8 cellular contexts compared by ENCODE assay signal in the genomic region with DNA sequence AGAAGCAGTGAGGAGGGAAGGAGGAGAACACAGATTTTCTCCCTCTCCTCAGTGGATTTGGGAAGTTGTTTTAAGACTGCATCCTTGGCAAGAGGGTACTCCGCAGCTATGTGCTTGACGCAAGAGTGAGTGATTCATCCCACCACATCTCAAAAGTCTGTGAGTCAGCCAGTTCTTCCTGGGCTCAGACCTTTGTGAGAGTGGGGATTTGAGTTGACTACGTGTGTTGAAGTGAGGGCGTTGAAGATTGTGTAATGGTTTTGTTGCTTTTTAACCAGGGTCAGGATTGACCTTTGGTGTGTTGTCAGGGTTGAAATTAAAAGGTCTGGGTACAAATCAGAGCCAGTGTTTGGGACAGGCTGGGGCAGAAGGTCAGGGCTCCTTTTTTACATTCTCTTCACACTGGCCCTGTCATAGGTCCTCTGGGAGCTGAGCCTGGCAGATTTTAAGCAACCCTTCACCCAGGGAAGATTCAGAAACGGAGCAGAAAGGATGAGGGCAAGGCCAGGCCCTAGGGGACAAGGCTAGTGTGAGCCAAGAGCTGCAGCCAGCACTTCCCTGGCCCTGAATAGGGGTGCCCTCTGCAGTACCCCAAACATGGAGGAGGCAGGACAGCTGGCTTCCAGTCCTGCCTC. TPM values are rescaled to one million over a fixed set of nuclear protein-coding genes. Genes with fewer than 3 reads are reported as not detected.
A peak's percentile ranks its signal among the peaks of the same experiment; 100 is the strongest.
DNase-seq lines count a peak whose midpoint lies in the region; FAIRE-seq and TF ChIP-seq lines count a peak whose summit lies in the region.

No MANE protein-coding gene starts in this region.

- H3K9ac ChIP-seq in GM23248: peak overlapping the region; percentile 75

- in situ Hi-C loops in GM23248 (cut with MboI): loop anchor here (10.0 kb wide), 1 partner anchor 276 kb away; no protein-coding TSS in a partner anchor

- H3K79me2 ChIP-seq in GM23248 (ENCODE audit: insufficient read depth): no peaks in the 10 kb centered on the region

- H3K9me3 ChIP-seq in GM23248 (ENCODE audit: low read depth): no peaks in the 10 kb centered on the region

- H3K9me2 ChIP-seq in GM23248 (ENCODE audit: insufficient read depth): no peaks in the 10 kb centered on the region

- H3K4me1 ChIP-seq in GM23248 (ENCODE audit: insufficient read depth): peaks cover 53% of the 10 kb centered on the region

- H3K27me3 Mint-ChIP-seq in osteocyte (ENCODE audit: unreplicated experiment): no peaks in the 10 kb centered on the region

- 0% methylated on average over 5 of the region's 5 CpGs for WGBS in GM23248 (ENCODE audit: low coverage in 1 of 2, low lambda C conversion rate in 2 of 2, missing lambda C conversion rate in 2 of 2), 2 experiments

- no peaks in the 10 kb centered on the region for H3K36me3 Mint-ChIP-seq in osteocyte (ENCODE audit: unreplicated experiment)

- no peaks in the 10 kb centered on the region for H3K9me3 Mint-ChIP-seq in osteocyte (ENCODE audit: unreplicated experiment)

- peak overlapping the region; percentile 23 for H3K4me3 Mint-ChIP-seq in osteocyte (ENCODE audit: unreplicated experiment)

- peak overlapping the region; percentile 18; the same call in 1 of the 2 replicates for H2AFZ ChIP-seq in GM23248

- DNase-seq in GM23248: peak; percentile 100
- peak; percentile 97 for DNase-seq in RCC 7860 (ENCODE audit: low spot score)
- peak; percentile 99 for DNase-seq in epithelial cell of proximal tubule (ENCODE audit: low read depth)
- no peak for DNase-seq in osteocyte (ENCODE audit: extremely low spot score, unreplicated experiment)
- DNase-seq in DMS 273 (lab: John Stamatoyannopoulos, UW; ENCODE audit: unreplicated experiment): no peak
- no peak for DNase-seq in NCI-H1092 (lab: John Stamatoyannopoulos, UW)
- no peak for DNase-seq in D341Med (ENCODE audit: low spot score)
- no peak for DNase-seq in NCI-H2107 treated with DMSO at 0.1 percent for 48 hours (lab: John Stamatoyannopoulos, UW; ENCODE audit: unreplicated experiment)

- peaks cover 49% of the 10 kb centered on the region for H3F3A ChIP-seq in GM23248 (ENCODE audit: insufficient read depth)

- peaks cover 51% of the 10 kb centered on the region for H3K4me1 Mint-ChIP-seq in osteocyte (ENCODE audit: unreplicated experiment)

- no peaks in the 10 kb centered on the region for H4K20me1 ChIP-seq in GM23248 (ENCODE audit: insufficient read depth)

- peak overlapping the region; percentile 96 for H3K27ac Mint-ChIP-seq in osteocyte (ENCODE audit: unreplicated experiment)

- H3K4me2 ChIP-seq in GM23248 (ENCODE audit: unreplicated experiment): peak overlapping the region; percentile 75

- no peaks in the 10 kb centered on the region for H3K27me3 ChIP-seq in GM23248 (replicated peaks; ENCODE audit: insufficient read depth)

- peak; percentile 97 for FAIRE-seq in RCC 7860 (lab: Jason Lieb, UNC)

- H3K36me3 ChIP-seq in GM23248 (ENCODE audit: low read depth): no peaks in the 10 kb centered on the region

- H3K27ac ChIP-seq in GM23248: peak overlapping the region; percentile 96

- TF ChIP-seq CTCF in epithelial cell of proximal tubule (conservative IDR thresholded peaks at IDR 0.05; ENCODE audit: low read depth, low read length) (no peak), osteocyte (IDR thresholded peaks at IDR 0.05) (no peak)

- peak overlapping the region; percentile 24; the same call in 1 of the 2 replicates for H3K4me3 ChIP-seq in GM23248
- H3K4me3 ChIP-seq in epithelial cell of proximal tubule (ENCODE audit: low read depth, low read length): no peak overlapping the region

RNA-seq across cellular contexts. Expression of a gene that starts 4.2 kb away (rescaled TPM):
- not detected in 2 replicates for total RNA-seq in GM23248 (2014; rRNA removed; shearing (Covaris generic))
- not detected in 2 replicates for polyA plus RNA-seq in GM23248 (2016; fragmentation: Nextera tagmentation; extraction: Ambion mirVana)
- total RNA-seq in epithelial cell of proximal tubule: not detected in 2 replicates
- not detected in 2 replicates for total RNA-seq in osteocyte

RNA-seq across cellular contexts. Expression of a gene that starts 12.7 kb away (rescaled TPM):
- total RNA-seq in GM23248 (2014; rRNA removed; shearing (Covaris generic)): 16.4 and 23.1 TPM in 2 replicates
- 16.6 and 17.7 TPM in 2 replicates for polyA plus RNA-seq in GM23248 (2016; fragmentation: Nextera tagmentation; extraction: Ambion mirVana)
- 4.7 and 10.6 TPM in 2 replicates for total RNA-seq in epithelial cell of proximal tubule
- total RNA-seq in osteocyte: 41.7 and 49.1 TPM in 2 replicates

RNA-seq across cellular contexts. Expression of a gene that starts 52.0 kb away (rescaled TPM):
- total RNA-seq in GM23248 (2014; rRNA removed; shearing (Covaris generic)): 2.8 and 3.3 TPM in 2 replicates
- polyA plus RNA-seq in GM23248 (2016; fragmentation: Nextera tagmentation; extraction: Ambion mirVana): 0.75 and 1.9 TPM in 2 replicates
- total RNA-seq in epithelial cell of proximal tubule: 0.43 and 0.58 TPM in 2 replicates
- 1.4 and 1.7 TPM in 2 replicates for total RNA-seq in osteocyte

Comparison
In these comparisons a context has a peak if more than half of its experiments do, and no peak if none do; other contexts are left out.
1. DNase-seq: peak in GM23248 (single experiment), RCC 7860 (single experiment) and epithelial cell of proximal tubule (single experiment); none in osteocyte (single experiment), DMS 273 (single experiment), NCI-H1092 (single experiment), D341Med (single experiment) and NCI-H2107 treated with DMSO at 0.1 percent for 48 hours (single experiment).